ENCODE assay signal across 3 cellular contexts in genomic region chr11:93986716-93987115, GRCh38.
TF ChIP-seq lines count a peak whose summit lies in the region.

No MANE protein-coding gene starts in this region.

TF ChIP-seq in A549, 52 proteins besides CTCF, POLR2A, EP300 and RAD21 (continued from another document):
- TF ChIP-seq E2F6 (IDR thresholded peaks at IDR 0.05; ENCODE audit: borderline replicate concordance, low read depth) (no peak), FOSL2 (IDR thresholded peaks at IDR 0.05) (peak; percentile 41), FOSL2 (CRISPR knock-in tag; IDR thresholded peaks at IDR 0.05) (0 out of 2 replicates have a peak, but pooled peaks have one; percentile 35)
TF ChIP-seq in A549: peak in this region for 4.

TF ChIP-seq in IMR-90, 13 proteins besides CTCF, POLR2A, EP300 and RAD21 (continued from another document):
- no peak for TF ChIP-seq MXI1 (IDR thresholded peaks at IDR 0.05; ENCODE audit: borderline replicate concordance, low read depth, low read length)
- no peak for TF ChIP-seq NFE2L2 (IDR thresholded peaks at IDR 0.05; ENCODE audit: low read depth, low read length)
- TF ChIP-seq CEBPB (IDR thresholded peaks at IDR 0.05; ENCODE audit: low read depth, low read length), result no peak
- no peak for TF ChIP-seq MAZ (IDR thresholded peaks at IDR 0.05; ENCODE audit: borderline replicate concordance, low read depth, low read length)
- no peak for TF ChIP-seq BHLHE40 (IDR thresholded peaks at IDR 0.05; ENCODE audit: low read depth, low read length)
- TF ChIP-seq MAFK (IDR thresholded peaks at IDR 0.05; ENCODE audit: low read depth, low read length), result no peak

TF ChIP-seq in SK-N-SH treated with all-trans-retinoic acid at 6 μM for 48 hours, 23 proteins besides CTCF, POLR2A, EP300 and RAD21 (continued from another document):
- TF ChIP-seq BACH2 (CRISPR knock-in tag; IDR thresholded peaks at IDR 0.05; ENCODE audit: borderline replicate concordance), result no peak
- TF ChIP-seq SNAI2 (CRISPR knock-in tag; IDR thresholded peaks at IDR 0.05), result no peak
- no peak for TF ChIP-seq CSDC2 (CRISPR knock-in tag; IDR thresholded peaks at IDR 0.05)
- no peak for TF ChIP-seq CREB5 (CRISPR knock-in tag; IDR thresholded peaks at IDR 0.05; ENCODE audit: low read depth)
